10 cellular contexts compared by ENCODE assay signal in genomic region chr11:75100314-75100713, GRCh38. TPM values are rescaled to one million over a fixed set of nuclear protein-coding genes. Genes with fewer than 3 reads are reported as not detected.
DNase-seq lines count a peak whose midpoint lies in the region; ATAC-seq, FAIRE-seq and TF ChIP-seq lines count a peak whose summit lies in the region.
"Had no signal": no experiment of that assay in that cellular context is flagged by ENCODE, and none has a peak within 500 bp of the region (broad histone marks: within the 10 kb centered on the region; RNA-seq: fewer than 3 reads in every experiment).

No MANE protein-coding gene starts in this region.

- FAIRE-seq in RCC 7860 (lab: Jason Lieb, UNC) (peak; percentile 77), kidney (lab: Jason Lieb, UNC) (no peak)

- no peak overlapping the region for H2AK5ac ChIP-seq in mesenchymal stem cell (ENCODE audit: low read length, severe bottlenecking)

- H3K79me1 ChIP-seq in mesenchymal stem cell (replicated peaks; ENCODE audit: low read length, poor library complexity, severe bottlenecking) = peaks cover 3% of the 10 kb centered on the region

- H3K27ac ChIP-seq in mesenchymal stem cell (ENCODE audit: low read length, poor library complexity, severe bottlenecking) (peak overlapping the region; percentile 56), kidney (ENCODE audit: low read depth in 2 of 2, low read length in 2 of 2) (no peak overlapping the region)
- H3K27ac ChIP-seq: right lobe of liver had no signal

- peaks cover 0 to 9% of the 10 kb centered on the region in 2 experiments for H3K36me3 ChIP-seq in mesenchymal stem cell (ENCODE audit: control insufficient read depth in 1 of 2, insufficient read depth in 2 of 2, low read depth in 1 of 2, low read length in 2 of 2)
- H3K36me3 ChIP-seq in kidney (ENCODE audit: control insufficient read depth in 1 of 2, insufficient read depth in 2 of 2, low read length in 2 of 2) = no peaks in the 10 kb centered on the region
- H3K36me3 ChIP-seq: right lobe of liver had no signal

- H3K14ac ChIP-seq in mesenchymal stem cell (ENCODE audit: low read length in 2 of 2) = no peak overlapping the region

- no peak overlapping the region for H3K18ac ChIP-seq in mesenchymal stem cell (ENCODE audit: low read depth in 1 of 2, low read length in 2 of 2)

- peak overlapping the region in 1 of 2 experiments; percentile 7 for H3K4me3 ChIP-seq in mesenchymal stem cell (ENCODE audit: insufficient read depth in 1 of 2, low read depth in 1 of 2, low read length in 2 of 2)
- H3K4me3 ChIP-seq in kidney (ENCODE audit: low read length in 2 of 2) = no peak overlapping the region
- H3K4me3 ChIP-seq: right lobe of liver had no signal

- H3K9me3 ChIP-seq in mesenchymal stem cell (ENCODE audit: control insufficient read depth, low read length) (no peaks in the 10 kb centered on the region), kidney (ENCODE audit: control insufficient read depth in 1 of 2, low read length in 2 of 2) (no peaks in the 10 kb centered on the region)
- H3K9me3 ChIP-seq: right lobe of liver had no signal

- no peak overlapping the region for H4K91ac ChIP-seq in mesenchymal stem cell (ENCODE audit: low read length)

- no peak for TF ChIP-seq CTCF in kidney (IDR thresholded peaks at IDR 0.05; ENCODE audit: borderline replicate concordance, extremely low read depth, insufficient read depth)

- no peak overlapping the region for H2BK15ac ChIP-seq in mesenchymal stem cell (ENCODE audit: low read depth, poor library complexity, severe bottlenecking)

- no peak overlapping the region for H2BK120ac ChIP-seq in mesenchymal stem cell (ENCODE audit: low read depth, low read length)

- 26% methylated on average over 3 of the region's 3 CpGs for WGBS in mesenchymal stem cell

- no peak overlapping the region for H3K9ac ChIP-seq in mesenchymal stem cell (ENCODE audit: low read length)
- H3K9ac ChIP-seq in kidney (ENCODE audit: low read length in 2 of 2) = no peak overlapping the region

- H2AFZ ChIP-seq in mesenchymal stem cell (ENCODE audit: low read depth, low read length) = no peak overlapping the region

- no peak overlapping the region for H2BK12ac ChIP-seq in mesenchymal stem cell (ENCODE audit: low read length in 2 of 2)

- H3K4me1 ChIP-seq in mesenchymal stem cell (ENCODE audit: control insufficient read depth, insufficient read depth, low read depth, low read length) = peaks cover 15% of the 10 kb centered on the region
- H3K4me1 ChIP-seq in kidney (ENCODE audit: control insufficient read depth in 1 of 2, insufficient read depth in 1 of 2, low read depth in 1 of 2, low read length in 2 of 2) = no peaks in the 10 kb centered on the region
- H3K4me1 ChIP-seq: right lobe of liver had no signal

- no peak overlapping the region for H3K4ac ChIP-seq in mesenchymal stem cell (ENCODE audit: low read depth in 1 of 2, low read length in 2 of 2)

- DNase-seq in activated CD8-positive, alpha-beta memory T cell treated with anti-CD3 and anti-CD28 coated beads for 48 hours (ENCODE audit: low read depth in 2 of 3, low spot score in 2 of 3) = peak in 2 of 3 experiments; percentile 12 to 20
- DNase-seq in activated CD8-positive, alpha-beta memory T cell treated with anti-CD3 and anti-CD28 coated beads for 24 hours = no peak
- DNase-seq in RCC 7860 (ENCODE audit: low spot score) (peak; percentile 76), mesenchymal stem cell (peak; percentile 78), UCSD-AML1 (lab: John Stamatoyannopoulos, UW; ENCODE audit: unreplicated experiment) (no peak), kidney (no peak), NCI-H1930 (lab: John Stamatoyannopoulos, UW) (no peak)
- DNase-seq: right lobe of liver had no signal

- peak; percentile 95 for ATAC-seq in HG02852 (IDR thresholded peaks at IDR 0.05; ENCODE audit: unreplicated experiment)

- intact Hi-C loops in kidney (cut with DNase I) = no loop called here

- no peak overlapping the region for H3K4me2 ChIP-seq in mesenchymal stem cell (ENCODE audit: low read length, poor library complexity, severe bottlenecking)

- no peak overlapping the region for H3K23ac ChIP-seq in mesenchymal stem cell (ENCODE audit: low read length in 2 of 2)

- no peak overlapping the region for H4K8ac ChIP-seq in mesenchymal stem cell (ENCODE audit: low read length)

- H3K27me3 ChIP-seq in mesenchymal stem cell (ENCODE audit: control insufficient read depth in 1 of 2, insufficient read depth in 1 of 2, low read length in 2 of 2) = no peaks in the 10 kb centered on the region
- H3K27me3 ChIP-seq: right lobe of liver had no signal

- no peak overlapping the region for H2BK5ac ChIP-seq in mesenchymal stem cell (ENCODE audit: low read depth, low read length, poor library complexity, severe bottlenecking)

RNA-seq across cellular contexts. Expression of gene OR2AT4, which starts 3.6 kb away (rescaled TPM):
- not detected for polyA plus RNA-seq in mesenchymal stem cell (2013, experiment 1 of 2)
- not detected for polyA plus RNA-seq in mesenchymal stem cell (2013, experiment 2 of 2)
- not detected for total RNA-seq in kidney
- not detected for polyA plus RNA-seq in kidney (ENCODE audit: insufficient read depth, low read depth, low replicate concordance)
- total RNA-seq: CD4-positive, CD25-positive, alpha-beta regulatory T cell; right lobe of liver had no signal
- polyA plus RNA-seq: CD4-positive, CD25-positive, alpha-beta regulatory T cell had no signal

RNA-seq across cellular contexts. Expression of gene SLCO2B1, which starts 50.6 kb away (rescaled TPM):
- 0.18 TPM for polyA plus RNA-seq in mesenchymal stem cell (2013, experiment 1 of 2)
- polyA plus RNA-seq in mesenchymal stem cell (2013, experiment 2 of 2) = 0.16 TPM
- total RNA-seq in kidney = 117 TPM
- 8.9 TPM for polyA plus RNA-seq in kidney (ENCODE audit: insufficient read depth, low read depth, low replicate concordance)
- total RNA-seq: CD4-positive, CD25-positive, alpha-beta regulatory T cell had no signal
- polyA plus RNA-seq: CD4-positive, CD25-positive, alpha-beta regulatory T cell had no signal

Comparison
In these comparisons a context has a peak if more than half of its experiments do, and no peak if none do; other contexts are left out.
1. DNase-seq: peak in activated CD8-positive, alpha-beta memory T cell treated with anti-CD3 and anti-CD28 coated beads for 48 hours (2 of 3), RCC 7860 (single experiment) and mesenchymal stem cell (single experiment); none in activated CD8-positive, alpha-beta memory T cell treated with anti-CD3 and anti-CD28 coated beads for 24 hours (single experiment), UCSD-AML1 (single experiment), kidney (single experiment) and NCI-H1930 (0 of 2).